In genomic region chr12:104641862-104642261, GRCh38 we compare ENCODE assay signal across 9 cellular contexts.
DNase-seq lines count a peak whose midpoint lies in the region; ATAC-seq and FAIRE-seq lines count a peak whose summit lies in the region.
"Had no signal": no experiment of that assay in that cellular context is flagged by ENCODE, and none has a peak within 500 bp of the region (broad histone marks: within the 10 kb centered on the region; RNA-seq: fewer than 3 reads in every experiment).

No MANE protein-coding gene starts in this region.

- no peaks in the 10 kb centered on the region for H3K9me3 Mint-ChIP-seq in stimulated activated effector memory CD8-positive, alpha-beta T cell treated with anti-CD3 and anti-CD28 coated beads, Interleukin-12 subunit alpha, Interleukin-12 subunit beta, amount 100 ng/mL, for 72 hours

- H3K36me3 Mint-ChIP-seq in stimulated activated effector memory CD8-positive, alpha-beta T cell treated with anti-CD3 and anti-CD28 coated beads, Interleukin-12 subunit alpha, Interleukin-12 subunit beta, amount 100 ng/mL, for 72 hours = peaks cover 6% of the 10 kb centered on the region

- H3K4me3 Mint-ChIP-seq in stimulated activated effector memory CD8-positive, alpha-beta T cell treated with anti-CD3 and anti-CD28 coated beads, Interleukin-12 subunit alpha, Interleukin-12 subunit beta, amount 100 ng/mL, for 72 hours = no peak overlapping the region

- no peak for DNase-seq in stimulated activated effector memory CD8-positive, alpha-beta T cell treated with anti-CD3 and anti-CD28 coated beads, Interleukin-12 subunit alpha, Interleukin-12 subunit beta, amount 100 ng/mL, for 72 hours (ENCODE audit: low spot score in 2 of 2)
- DNase-seq in posterior cingulate gyrus (no peak), RCC 7860 (ENCODE audit: low spot score) (no peak), SKM-1 treated with dmso at 0.1 percent for 144 hours (lab: John Stamatoyannopoulos, UW; ENCODE audit: unreplicated experiment) (no peak)
- DNase-seq: dermis blood vessel endothelial cell, NCI-H446 had no signal

- FAIRE-seq in RCC 7860 (lab: Jason Lieb, UNC) = no peak

- peak; percentile 90 for ATAC-seq in GM18909 (IDR thresholded peaks at IDR 0.05; ENCODE audit: poor library complexity, unreplicated experiment)
- ATAC-seq in HG02588 (IDR thresholded peaks at IDR 0.05; ENCODE audit: unreplicated experiment) = peak; percentile 91
- peak; percentile 82 for ATAC-seq in HG03575 (IDR thresholded peaks at IDR 0.05; ENCODE audit: extremely low read depth, insufficient number of reproducible peaks, low FRiP score, unreplicated experiment)
- peak; percentile 82 for ATAC-seq in stimulated activated effector memory CD8-positive, alpha-beta T cell treated with anti-CD3 and anti-CD28 coated beads, Interleukin-12 subunit alpha, Interleukin-12 subunit beta, amount 100 ng/mL, for 72 hours

- H3K27ac Mint-ChIP-seq in stimulated activated effector memory CD8-positive, alpha-beta T cell treated with anti-CD3 and anti-CD28 coated beads, Interleukin-12 subunit alpha, Interleukin-12 subunit beta, amount 100 ng/mL, for 72 hours = no peak overlapping the region

- intact Hi-C loops in posterior cingulate gyrus (cut with DNase I) = no loop called here

- H3K4me1 Mint-ChIP-seq in stimulated activated effector memory CD8-positive, alpha-beta T cell treated with anti-CD3 and anti-CD28 coated beads, Interleukin-12 subunit alpha, Interleukin-12 subunit beta, amount 100 ng/mL, for 72 hours = peaks cover 69% of the 10 kb centered on the region
